In the genomic region with DNA sequence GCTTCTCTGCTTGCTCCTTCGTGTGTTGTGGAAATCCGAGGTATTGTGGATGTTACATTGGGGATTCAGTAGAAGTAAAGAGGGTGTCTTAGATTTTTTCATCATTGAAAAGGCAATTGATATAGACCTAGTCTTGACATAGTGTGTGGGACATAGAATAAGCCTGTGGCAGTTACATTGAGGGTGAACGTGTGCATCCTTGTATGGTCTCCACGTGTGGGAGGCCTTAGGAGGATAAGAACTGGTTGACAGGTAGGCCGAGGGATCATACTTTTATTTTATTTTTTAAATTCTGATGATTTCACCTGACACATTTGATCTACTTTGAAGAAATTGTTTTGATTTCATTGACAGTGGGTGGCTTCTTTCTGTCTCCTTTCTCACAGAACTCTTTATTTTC, we compare ENCODE assay signal across 1 cellular context.
TF ChIP-seq lines count a peak whose summit lies in the region.

No MANE protein-coding gene starts in this region.

TF ChIP-seq in K562, 482 proteins besides CTCF, POLR2A, EP300 and RAD21:
- TF ChIP-seq HDAC8 (tag; IDR thresholded peaks at IDR 0.05), result no peak
